10 cellular contexts compared by ENCODE assay signal in genomic region chr1:100893718-100894117, GRCh38. TPM values are rescaled to one million over a fixed set of nuclear protein-coding genes. Genes with fewer than 3 reads are reported as not detected.
A peak's percentile ranks its signal among the peaks of the same experiment; 100 is the strongest.
DNase-seq lines count a peak whose midpoint lies in the region; ATAC-seq, FAIRE-seq and TF ChIP-seq lines count a peak whose summit lies in the region.
"Had no signal": no experiment of that assay in that cellular context is flagged by ENCODE, and none has a peak within 500 bp of the region (broad histone marks: within the 10 kb centered on the region; RNA-seq: fewer than 3 reads in every experiment).

No MANE protein-coding gene starts in this region.

- peak overlapping the region; percentile 4 for H3K27ac Mint-ChIP-seq in stimulated activated naive CD8-positive, alpha-beta T cell treated with anti-CD3 and anti-CD28 coated beads, Interleukin-15, Interleukin-2, amounts not matched to agents 100 ng/mL and 50 ng/mL, for 24 hours
- H3K27ac Mint-ChIP-seq in activated T-helper 2 cell treated with anti-CD3 and anti-CD28 coated beads, Interferon-gamma antibody, Interleukin-2, Interleukin-4, amounts not matched to agents 10 μg/mL and 5 μg/mL and 100 μg/mL, durations not matched to agents 14 hours and 24 hours and 36 hours, result no peak overlapping the region

- no peak for DNase-seq in stimulated activated naive CD8-positive, alpha-beta T cell treated with anti-CD3 and anti-CD28 coated beads, Interleukin-15, Interleukin-2, amounts not matched to agents 100 U/mL and 50 U/mL, for 24 hours
- no peak for DNase-seq in activated T-helper 2 cell treated with anti-CD3 and anti-CD28 coated beads, Interferon-gamma antibody, Interleukin-2, Interleukin-4, amounts not matched to agents 10 μg/mL and 5 μg/mL and 100 μg/mL, durations not matched to agents 14 hours and 24 hours and 36 hours (ENCODE audit: low spot score)
- DNase-seq in kidney (no peak), HEK293T (ENCODE audit: extremely low spot score) (no peak), NCI-H1436 treated with DMSO at 0.1 percent for 48 hours (lab: John Stamatoyannopoulos, UW) (no peak)
- no peak for DNase-seq in stimulated activated CD8-positive, alpha-beta memory T cell treated with anti-CD3 and anti-CD28 coated beads, Interleukin-4, amount 100 ng/mL, for 48 hours
- DNase-seq: activated CD4-positive, alpha-beta T cell treated with anti-CD3 and anti-CD28 coated beads, Interleukin-2, amount 50 U/mL, for 48 hours had no signal

- peak overlapping the region; percentile 100 for H3K4me3 Mint-ChIP-seq in stimulated activated naive CD8-positive, alpha-beta T cell treated with anti-CD3 and anti-CD28 coated beads, Interleukin-15, Interleukin-2, amounts not matched to agents 100 ng/mL and 50 ng/mL, for 24 hours
- peak overlapping the region; percentile 56 for H3K4me3 Mint-ChIP-seq in activated T-helper 2 cell treated with anti-CD3 and anti-CD28 coated beads, Interferon-gamma antibody, Interleukin-2, Interleukin-4, amounts not matched to agents 10 μg/mL and 5 μg/mL and 100 μg/mL, durations not matched to agents 14 hours and 24 hours and 36 hours (ENCODE audit: low read depth)

- CTCF ChIA-PET in HEK293T (lab: Yijun Ruan, JAX), result interaction anchor here (0.6 kb wide), 1 partner anchor 10 kb away, joined by 3 read pairs; no protein-coding TSS in a partner anchor

- POLR2A ChIA-PET in HEK293T (lab: Yijun Ruan, JAX), result interaction anchor here (1.3 to 2.0 kb wide), 3 partner anchors 13 to 36 kb away, joined by 3 to 7 read pairs (median 5); no protein-coding TSS in a partner anchor

- H3K9ac ChIP-seq in kidney (ENCODE audit: low read length in 2 of 2), result peak overlapping the region in 1 of 2 donors; percentile 22

- no peak for FAIRE-seq in kidney (lab: Jason Lieb, UNC)
- FAIRE-seq: G401.6 had no signal

- H3K4me3 ChIP-seq in kidney (ENCODE audit: low read length in 2 of 2), result peak overlapping the region; percentile 98 to 100

- ATAC-seq in stimulated activated naive CD8-positive, alpha-beta T cell treated with anti-CD3 and anti-CD28 coated beads, Interleukin-15, Interleukin-2, amounts not matched to agents 100 U/mL and 50 U/mL, for 24 hours, result no peak
- ATAC-seq in GM21737 (IDR thresholded peaks at IDR 0.05; ENCODE audit: unreplicated experiment), result no peak

- TF ChIP-seq CTCF in kidney (IDR thresholded peaks at IDR 0.05; ENCODE audit: borderline replicate concordance, extremely low read depth, insufficient read depth), result no peak

- no peaks in the 10 kb centered on the region for H3K36me3 ChIP-seq in kidney (ENCODE audit: control insufficient read depth in 1 of 2, insufficient read depth in 2 of 2, low read length in 2 of 2)

- intact Hi-C loops in activated T-helper 2 cell treated with anti-CD3 and anti-CD28 coated beads, Interferon-gamma antibody, Interleukin-2, Interleukin-4, amounts not matched to agents 10 μg/mL and 5 μg/mL and 100 μg/mL, durations not matched to agents 14 hours and 24 hours and 36 hours (cut with micrococcal nuclease), result loop anchor here (2.0 kb wide), 1 partner anchor 345 kb away; no protein-coding TSS in a partner anchor
- intact Hi-C loops in kidney (cut with DNase I), result no loop called here

- peaks cover 8 to 19% of the 10 kb centered on the region in 2 donors for H3K4me1 ChIP-seq in kidney (ENCODE audit: control insufficient read depth in 1 of 2, insufficient read depth in 1 of 2, low read depth in 1 of 2, low read length in 2 of 2)

- H3K27me3 Mint-ChIP-seq in stimulated activated naive CD8-positive, alpha-beta T cell treated with anti-CD3 and anti-CD28 coated beads, Interleukin-15, Interleukin-2, amounts not matched to agents 100 ng/mL and 50 ng/mL, for 24 hours, result no peaks in the 10 kb centered on the region
- H3K27me3 Mint-ChIP-seq in activated T-helper 2 cell treated with anti-CD3 and anti-CD28 coated beads, Interferon-gamma antibody, Interleukin-2, Interleukin-4, amounts not matched to agents 10 μg/mL and 5 μg/mL and 100 μg/mL, durations not matched to agents 14 hours and 24 hours and 36 hours (ENCODE audit: low read depth), result no peaks in the 10 kb centered on the region

- peaks cover 47% of the 10 kb centered on the region for H3K36me3 Mint-ChIP-seq in stimulated activated naive CD8-positive, alpha-beta T cell treated with anti-CD3 and anti-CD28 coated beads, Interleukin-15, Interleukin-2, amounts not matched to agents 100 ng/mL and 50 ng/mL, for 24 hours (ENCODE audit: low read depth)
- peaks cover 43% of the 10 kb centered on the region for H3K36me3 Mint-ChIP-seq in activated T-helper 2 cell treated with anti-CD3 and anti-CD28 coated beads, Interferon-gamma antibody, Interleukin-2, Interleukin-4, amounts not matched to agents 10 μg/mL and 5 μg/mL and 100 μg/mL, durations not matched to agents 14 hours and 24 hours and 36 hours (ENCODE audit: low read depth)

- peaks cover 10% of the 10 kb centered on the region for H3K9me3 Mint-ChIP-seq in stimulated activated naive CD8-positive, alpha-beta T cell treated with anti-CD3 and anti-CD28 coated beads, Interleukin-15, Interleukin-2, amounts not matched to agents 100 ng/mL and 50 ng/mL, for 24 hours
- peaks cover 25% of the 10 kb centered on the region for H3K9me3 Mint-ChIP-seq in activated T-helper 2 cell treated with anti-CD3 and anti-CD28 coated beads, Interferon-gamma antibody, Interleukin-2, Interleukin-4, amounts not matched to agents 10 μg/mL and 5 μg/mL and 100 μg/mL, durations not matched to agents 14 hours and 24 hours and 36 hours

- H3K27ac ChIP-seq in kidney (ENCODE audit: low read depth in 2 of 2, low read length in 2 of 2), result no peak overlapping the region

- H3K9me3 ChIP-seq in kidney (ENCODE audit: control insufficient read depth in 1 of 2, low read length in 2 of 2), result no peaks in the 10 kb centered on the region

- peaks cover 61% of the 10 kb centered on the region for H3K4me1 Mint-ChIP-seq in stimulated activated naive CD8-positive, alpha-beta T cell treated with anti-CD3 and anti-CD28 coated beads, Interleukin-15, Interleukin-2, amounts not matched to agents 100 ng/mL and 50 ng/mL, for 24 hours (ENCODE audit: low read depth)
- peaks cover 33% of the 10 kb centered on the region for H3K4me1 Mint-ChIP-seq in activated T-helper 2 cell treated with anti-CD3 and anti-CD28 coated beads, Interferon-gamma antibody, Interleukin-2, Interleukin-4, amounts not matched to agents 10 μg/mL and 5 μg/mL and 100 μg/mL, durations not matched to agents 14 hours and 24 hours and 36 hours (ENCODE audit: low read depth)

TF ChIP-seq in HEK293T, 16 proteins besides CTCF, POLR2A, EP300 and RAD21:
- TF ChIP-seq ELF4 (IDR thresholded peaks at IDR 0.05), result no peak
- TF ChIP-seq FOXA1 (IDR thresholded peaks at IDR 0.05), result no peak
- TF ChIP-seq TARDBP (IDR thresholded peaks at IDR 0.05), result no peak
- no peak for TF ChIP-seq CTBP1 (IDR thresholded peaks at IDR 0.05; ENCODE audit: borderline replicate concordance)
- TF ChIP-seq FOXM1 (IDR thresholded peaks at IDR 0.05; ENCODE audit: borderline replicate concordance), result no peak
- TF ChIP-seq NFRKB (IDR thresholded peaks at IDR 0.05), result no peak
- no peak for TF ChIP-seq SP1 (IDR thresholded peaks at IDR 0.05)
- no peak for TF ChIP-seq PKNOX1 (IDR thresholded peaks at IDR 0.05)
- no peak for TF ChIP-seq L3MBTL2 (conservative IDR thresholded peaks at IDR 0.05)
- TF ChIP-seq FOXK2 (IDR thresholded peaks at IDR 0.05), result no peak
- TF ChIP-seq BHLHE40 (IDR thresholded peaks at IDR 0.05; ENCODE audit: borderline replicate concordance), result no peak
- TF ChIP-seq HDGF (IDR thresholded peaks at IDR 0.05; ENCODE audit: borderline replicate concordance), result no peak
- no peak for TF ChIP-seq ARNT (IDR thresholded peaks at IDR 0.05)
- TF ChIP-seq SUZ12 (IDR thresholded peaks at IDR 0.05), result no peak
- no peak for TF ChIP-seq ZNF384 (IDR thresholded peaks at IDR 0.05)
- TF ChIP-seq LEF1 (IDR thresholded peaks at IDR 0.05; ENCODE audit: borderline replicate concordance), result no peak

RNA-seq across cellular contexts. Expression of gene EXTL2, which starts 0.9 kb away (rescaled TPM):
- 3.4 and 3.8 TPM in 2 replicates for total RNA-seq in activated T-helper 2 cell treated with anti-CD3 and anti-CD28 coated beads, Interferon-gamma antibody, Interleukin-2, Interleukin-4, amounts not matched to agents 10 μg/mL and 5 μg/mL and 100 μg/mL, durations not matched to agents 14 hours and 24 hours and 36 hours
- 10.5 TPM for total RNA-seq in kidney
- polyA plus RNA-seq in kidney (ENCODE audit: insufficient read depth, low read depth, low replicate concordance), result 11.3 TPM

RNA-seq across cellular contexts. Expression of gene SLC30A7, which starts 2.2 kb away (rescaled TPM):
- total RNA-seq in activated T-helper 2 cell treated with anti-CD3 and anti-CD28 coated beads, Interferon-gamma antibody, Interleukin-2, Interleukin-4, amounts not matched to agents 10 μg/mL and 5 μg/mL and 100 μg/mL, durations not matched to agents 14 hours and 24 hours and 36 hours, result 38.6 and 39.4 TPM in 2 replicates
- total RNA-seq in kidney, result 40.2 TPM
- 4.4 TPM for polyA plus RNA-seq in kidney (ENCODE audit: insufficient read depth, low read depth, low replicate concordance)
